Comparison of ENCODE assay signal across 10 cellular contexts in the genomic region with DNA sequence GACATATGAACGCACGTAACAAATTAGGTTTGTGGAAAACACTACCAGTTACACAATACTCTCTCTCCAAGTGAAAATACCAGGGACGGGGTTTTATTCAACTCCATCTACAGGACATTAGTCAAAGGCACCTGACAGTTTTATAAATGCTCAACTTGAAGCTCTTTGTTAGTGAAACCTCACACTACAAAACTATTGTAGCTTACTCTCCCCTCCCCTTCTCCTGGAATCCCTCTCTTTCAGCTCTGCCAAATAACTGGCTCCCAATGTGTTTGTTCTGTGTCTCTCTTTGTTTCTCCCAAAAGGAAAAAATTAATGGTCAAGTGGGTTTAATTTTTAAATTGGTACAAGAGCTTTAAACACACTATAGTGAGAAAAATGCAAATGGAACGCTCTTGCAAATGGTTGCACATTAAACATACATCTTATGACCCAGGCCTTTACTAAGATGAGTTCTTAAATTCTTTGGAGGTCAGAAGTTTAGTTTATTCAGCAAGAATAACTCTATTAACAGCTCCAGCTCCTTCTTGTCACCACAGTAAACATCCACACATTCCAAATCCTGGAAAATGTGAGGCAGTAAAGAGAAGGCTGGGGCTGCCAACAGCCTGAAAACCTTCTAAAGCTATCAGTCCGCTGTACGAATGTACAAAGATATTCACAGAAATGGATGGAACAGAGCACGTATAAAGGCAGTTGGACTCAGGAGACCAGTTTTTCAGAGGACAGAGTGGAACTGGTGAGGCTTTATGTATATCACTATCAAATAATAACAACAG. TPM values are rescaled to one million over a fixed set of nuclear protein-coding genes. Genes with fewer than 3 reads are reported as not detected.
DNase-seq lines count a peak whose midpoint lies in the region; ATAC-seq and TF ChIP-seq lines count a peak whose summit lies in the region.
"Had no signal": no experiment of that assay in that cellular context is flagged by ENCODE, and none has a peak within 500 bp of the region (broad histone marks: within the 10 kb centered on the region; RNA-seq: fewer than 3 reads in every experiment).

No MANE protein-coding gene starts in this region.

- H2AK5ac ChIP-seq in IMR-90 (ENCODE audit: low read depth, low read length) = peak overlapping the region; percentile 0; the same call in 1 of the 2 replicates

- peaks cover 46% of the 10 kb centered on the region for H3K4me1 Mint-ChIP-seq in stimulated activated memory B cell treated with anti-CD40 and anti-IgM and Interleukin-4, amounts not matched to agents 10 μg/mL and 1 μg/mL and 100 μg/mL, for 72 hours
- H3K4me1 Mint-ChIP-seq in activated CD4-positive, alpha-beta T cell treated with anti-CD3 and anti-CD28 coated beads, Interleukin-2, amount 10 ng/mL, durations not matched to agents 24 days and 14 days = no peaks in the 10 kb centered on the region

- no TSS peak for BruUV-seq in IMR-90 (replicated peaks; lab: Mats Ljungman, UMichigan)

- DNase-seq in IMR-90 (peak; percentile 32), choroid plexus epithelial cell (ENCODE audit: low read depth) (peak; percentile 38), left kidney (ENCODE audit: low read depth, low spot score) (peak; percentile 90), inferior parietal cortex (ENCODE audit: extremely low spot score) (no peak), HK-2 (ENCODE audit: unreplicated experiment) (no peak)
- DNase-seq in activated CD4-positive, alpha-beta T cell treated with anti-CD3 and anti-CD28 coated beads, Interleukin-2, amount 10 ng/mL, durations not matched to agents 24 days and 14 days = no peak
- DNase-seq: adrenal gland, DMS53 had no signal

- 60% methylated on average over 1 of the region's 7 CpGs; no CpG with 5 or more reads in 1 of the 2 experiments for WGBS in IMR-90 (ENCODE audit: extremely low coverage in 2 of 2, insufficient read length in 1 of 2), 2 experiments

- H4K91ac ChIP-seq in IMR-90 (ENCODE audit: insufficient read depth, low read depth, low read length) = peak overlapping the region; percentile 29; the same call in 1 of the 2 replicates

- peak overlapping the region; percentile 14 for H3K27ac Mint-ChIP-seq in stimulated activated memory B cell treated with anti-CD40 and anti-IgM and Interleukin-4, amounts not matched to agents 10 μg/mL and 1 μg/mL and 100 μg/mL, for 72 hours
- no peak overlapping the region for H3K27ac Mint-ChIP-seq in activated CD4-positive, alpha-beta T cell treated with anti-CD3 and anti-CD28 coated beads, Interleukin-2, amount 10 ng/mL, durations not matched to agents 24 days and 14 days

- no peak for TF ChIP-seq POLR2A in IMR-90 (IDR thresholded peaks at IDR 0.05; ENCODE audit: low read depth, low read length)

- H3K4me3 Mint-ChIP-seq in stimulated activated memory B cell treated with anti-CD40 and anti-IgM and Interleukin-4, amounts not matched to agents 10 μg/mL and 1 μg/mL and 100 μg/mL, for 72 hours = no peak overlapping the region
- H3K4me3 Mint-ChIP-seq in activated CD4-positive, alpha-beta T cell treated with anti-CD3 and anti-CD28 coated beads, Interleukin-2, amount 10 ng/mL, durations not matched to agents 24 days and 14 days = no peak overlapping the region

- peak overlapping the region; percentile 78 for H2BK5ac ChIP-seq in IMR-90 (ENCODE audit: low read depth, low read length, poor library complexity, severe bottlenecking)

- H2BK20ac ChIP-seq in IMR-90 (ENCODE audit: low read depth, low read length) = peak overlapping the region; percentile 80

- no peaks in the 10 kb centered on the region for H3K27me3 Mint-ChIP-seq in stimulated activated memory B cell treated with anti-CD40 and anti-IgM and Interleukin-4, amounts not matched to agents 10 μg/mL and 1 μg/mL and 100 μg/mL, for 72 hours
- no peaks in the 10 kb centered on the region for H3K27me3 Mint-ChIP-seq in activated CD4-positive, alpha-beta T cell treated with anti-CD3 and anti-CD28 coated beads, Interleukin-2, amount 10 ng/mL, durations not matched to agents 24 days and 14 days

- H2BK15ac ChIP-seq in IMR-90 (ENCODE audit: low read depth, low read length) = no peak overlapping the region; the same call in 2 of the 3 replicates

- H3K9me1 ChIP-seq in IMR-90 (ENCODE audit: insufficient read depth, low read length) = 0 out of 2 replicates have a peak, but pooled peaks cover 2% of the 10 kb centered on the region

- TF ChIP-seq RAD21 in IMR-90 (IDR thresholded peaks at IDR 0.05; ENCODE audit: low read length) = no peak

- H3K9me3 Mint-ChIP-seq in stimulated activated memory B cell treated with anti-CD40 and anti-IgM and Interleukin-4, amounts not matched to agents 10 μg/mL and 1 μg/mL and 100 μg/mL, for 72 hours = no peaks in the 10 kb centered on the region
- no peaks in the 10 kb centered on the region for H3K9me3 Mint-ChIP-seq in activated CD4-positive, alpha-beta T cell treated with anti-CD3 and anti-CD28 coated beads, Interleukin-2, amount 10 ng/mL, durations not matched to agents 24 days and 14 days

- H3K9me3 ChIP-seq in IMR-90 (ENCODE audit: control insufficient read depth, insufficient read depth, low read length) = no peaks in the 10 kb centered on the region
- H3K9me3 ChIP-seq: adrenal gland had no signal

- intact Hi-C loops in IMR-90 (cut with micrococcal nuclease) = loop anchor here (5.0 kb wide), 1 partner anchor 34 kb away; no protein-coding TSS in a partner anchor
- intact Hi-C loops in activated CD4-positive, alpha-beta T cell treated with anti-CD3 and anti-CD28 coated beads, Interleukin-2, amount 10 ng/mL, durations not matched to agents 24 days and 14 days (cut with micrococcal nuclease) = no loop called here

- peak overlapping the region; percentile 87; the same call in 1 of the 2 replicates for H3K23ac ChIP-seq in IMR-90 (ENCODE audit: low read depth, low read length)

- TF ChIP-seq CTCF in IMR-90 (conservative IDR thresholded peaks at IDR 0.05; ENCODE audit: low read depth, low read length) (no peak), choroid plexus epithelial cell (conservative IDR thresholded peaks at IDR 0.05; ENCODE audit: low read depth, low read length) (no peak)

- no peaks in the 10 kb centered on the region for H4K20me1 ChIP-seq in IMR-90 (ENCODE audit: insufficient read depth, low read length)

- in situ Hi-C loops in IMR-90 (cut with MboI; ENCODE audit: low sequenced_read_pairs) = no loop called here

- H3K36me3 ChIP-seq in IMR-90 (ENCODE audit: control insufficient read depth, insufficient read depth, low read length) = no peaks in the 10 kb centered on the region; the same call in 1 of the 2 replicates
- H3K36me3 ChIP-seq: adrenal gland had no signal

- H3K4me2 ChIP-seq in IMR-90 (ENCODE audit: low read depth, low read length) = peak overlapping the region; percentile 79

- no peak overlapping the region for H2AK9ac ChIP-seq in IMR-90 (replicated peaks; ENCODE audit: low read depth, low read length, poor library complexity)

- H3K27me3 ChIP-seq in IMR-90 (ENCODE audit: control insufficient read depth, insufficient read depth, low read length) = no peaks in the 10 kb centered on the region
- H3K27me3 ChIP-seq: adrenal gland had no signal

- dilution Hi-C loops in IMR-90 (cut with HindIII; ENCODE audit: low sequenced_read_pairs, unreplicated experiment) = no loop called here

- H3K4me1 ChIP-seq in IMR-90 (ENCODE audit: control insufficient read depth, insufficient read depth, low read length) = peaks cover 4% of the 10 kb centered on the region

- H3K36me3 Mint-ChIP-seq in stimulated activated memory B cell treated with anti-CD40 and anti-IgM and Interleukin-4, amounts not matched to agents 10 μg/mL and 1 μg/mL and 100 μg/mL, for 72 hours = peaks cover 23% of the 10 kb centered on the region
- no peaks in the 10 kb centered on the region for H3K36me3 Mint-ChIP-seq in activated CD4-positive, alpha-beta T cell treated with anti-CD3 and anti-CD28 coated beads, Interleukin-2, amount 10 ng/mL, durations not matched to agents 24 days and 14 days (ENCODE audit: low read depth)

- no peak overlapping the region for H3K4me3 ChIP-seq in IMR-90 (ENCODE audit: insufficient read depth, low read depth, low read length)
- no peak overlapping the region for H3K4me3 ChIP-seq in choroid plexus epithelial cell (ENCODE audit: low read depth, low read length)
- H3K4me3 ChIP-seq: adrenal gland had no signal

- H3K4ac ChIP-seq in IMR-90 (ENCODE audit: low read depth, low read length) = peak overlapping the region; percentile 85

- H3K56ac ChIP-seq in IMR-90 (ENCODE audit: extremely low read depth, insufficient read depth, low read length) = no peak overlapping the region

- peak overlapping the region; percentile 76; the same call in 1 of the 2 replicates for H4K5ac ChIP-seq in IMR-90 (ENCODE audit: low read depth, low read length)

- POLR2A ChIA-PET in IMR-90 (lab: Charles Lee; ENCODE audit: unreplicated experiment) = no interaction called here

- CTCF ChIA-PET in IMR-90 (lab: Yijun Ruan, JAX) = interaction anchor here (0.8 to 0.9 kb wide), 2 partner anchors 50 to 899 kb away, joined by 3 to 4 read pairs; no protein-coding TSS in a partner anchor

- no peak overlapping the region for H2AFZ ChIP-seq in IMR-90 (replicated peaks; ENCODE audit: low read length, poor library complexity)

- H3K14ac ChIP-seq in IMR-90 (replicated peaks; ENCODE audit: low read depth, low read length) = 0 out of 2 replicates have a peak overlapping the region, but pooled peaks have one; percentile 59

- H4K8ac ChIP-seq in IMR-90 (ENCODE audit: low read depth in 2 of 2, low read length in 2 of 2) = peak overlapping the region in 1 of 2 experiments; percentile 55; a peak in 2 of 4 replicates

- peak overlapping the region; percentile 56 for H2BK120ac ChIP-seq in IMR-90 (ENCODE audit: low read depth, low read length)

- no peak overlapping the region for H3K9ac ChIP-seq in IMR-90 (ENCODE audit: low read depth, low read length)

- peaks cover 19 to 59% of the 10 kb centered on the region in 2 experiments for H3K79me1 ChIP-seq in IMR-90 (ENCODE audit: low read depth in 1 of 2, low read length in 2 of 2)

- ATAC-seq in IMR-90 (ENCODE audit: low read depth) (peak; percentile 76), HG02588 (IDR thresholded peaks at IDR 0.05; ENCODE audit: unreplicated experiment) (no peak)
- no peak for ATAC-seq in stimulated activated memory B cell treated with anti-CD40 and anti-IgM and Interleukin-4, amounts not matched to agents 10 μg/mL and 1 μg/mL and 100 μg/mL, for 72 hours

- peak overlapping the region; percentile 66; the same call in 1 of the 2 replicates for H3K27ac ChIP-seq in IMR-90 (ENCODE audit: insufficient read depth, low read length)

- H3K18ac ChIP-seq in IMR-90 (ENCODE audit: low read depth, low read length) = peak overlapping the region; percentile 90; the same call in 1 of the 2 replicates

TF ChIP-seq in IMR-90, 13 proteins besides CTCF, POLR2A, EP300 and RAD21 (continues in another document):
- TF ChIP-seq SMC3 (IDR thresholded peaks at IDR 0.05; ENCODE audit: low read depth, low read length) = no peak
- TF ChIP-seq RFX5 (IDR thresholded peaks at IDR 0.05; ENCODE audit: low read depth, low read length) = no peak

RNA-seq across cellular contexts. Expression of a gene that starts 48.3 kb away (rescaled TPM):
- total RNA-seq in IMR-90 (2012; rRNA removed) = 15.1 and 16.4 TPM in 2 replicates
- 9.8 TPM in 2 replicates for polyA plus RNA-seq in IMR-90 (2012; rRNA removed)
- polyA plus RNA-seq in IMR-90 (2012; cell fraction: cytosol; rRNA removed) = 2.7 and 5.9 TPM in 2 replicates
- polyA plus RNA-seq in IMR-90 (2012; cell fraction: nucleus; rRNA removed; ENCODE audit: low replicate concordance) = 10.3 and 27.2 TPM in 2 replicates
- not detected in 2 replicates for total RNA-seq in activated CD4-positive, alpha-beta T cell treated with anti-CD3 and anti-CD28 coated beads, Interleukin-2, amount 10 ng/mL, durations not matched to agents 24 days and 14 days

Comparison
In these comparisons a context has a peak if more than half of its experiments do, and no peak if none do; other contexts are left out.
1. DNase-seq: peak in IMR-90 (single experiment), choroid plexus epithelial cell (single experiment) and left kidney (single experiment); none in inferior parietal cortex (single experiment), activated CD4-positive, alpha-beta T cell treated with anti-CD3 and anti-CD28 coated beads, Interleukin-2, amount 10 ng/mL, durations not matched to agents 24 days and 14 days (single experiment) and HK-2 (single experiment).
2. RNA of a gene that starts 48.3 kb away (total RNA-seq): 15.1 to 16.4 TPM in IMR-90; not detected in activated CD4-positive, alpha-beta T cell treated with anti-CD3 and anti-CD28 coated beads, Interleukin-2, amount 10 ng/mL, durations not matched to agents 24 days and 14 days; every median in the first group is over 10 times any median in the second.